Comparison of ENCODE assay signal across 9 cellular contexts in the genomic region with DNA sequence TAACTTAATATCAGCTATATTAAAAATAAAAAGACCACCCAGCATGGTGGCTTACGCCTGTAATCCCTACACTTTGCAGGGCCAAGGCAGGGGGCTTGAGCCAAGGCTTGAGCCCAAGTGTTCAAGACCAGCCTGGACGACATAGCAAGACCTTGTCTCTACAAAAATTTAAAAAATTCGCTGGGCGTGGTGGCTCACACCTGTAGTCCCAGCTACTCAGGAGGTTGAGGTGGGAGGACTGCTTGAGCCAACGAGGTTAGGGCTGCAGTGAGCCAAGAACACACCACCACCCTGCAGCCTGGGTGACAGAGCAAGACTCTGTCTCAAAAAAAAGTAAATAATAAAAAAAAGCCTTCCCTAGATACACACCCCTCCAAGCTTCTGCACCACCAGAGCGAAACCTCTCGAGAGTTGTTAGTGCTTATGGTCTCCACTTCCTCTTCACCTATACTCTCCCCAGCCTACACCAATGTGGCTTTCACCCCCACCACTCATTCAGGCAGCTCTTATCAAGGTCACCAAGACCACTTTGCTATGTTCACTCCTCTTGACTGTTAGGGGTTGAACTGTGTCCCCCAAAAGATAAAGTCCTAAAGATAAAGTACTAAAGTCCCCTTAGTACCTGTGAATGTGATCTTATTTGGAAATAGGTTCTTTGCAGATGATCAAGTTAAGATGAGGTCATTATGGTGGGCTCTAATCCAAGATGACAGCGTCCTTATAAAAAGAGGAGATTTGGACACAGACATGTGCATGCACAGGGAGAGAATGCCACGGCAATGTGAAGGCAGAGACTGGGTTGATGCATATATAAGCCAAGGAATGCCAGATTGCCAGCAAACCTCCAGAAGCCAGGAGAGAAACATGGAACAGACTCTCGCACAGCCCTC. TPM values are rescaled to one million over a fixed set of nuclear protein-coding genes. Genes with fewer than 3 reads are reported as not detected.
A peak's percentile ranks its signal among the peaks of the same experiment; 100 is the strongest.
DNase-seq lines count a peak whose midpoint lies in the region; ATAC-seq and TF ChIP-seq lines count a peak whose summit lies in the region.
"Had no signal": no experiment of that assay in that cellular context is flagged by ENCODE, and none has a peak within 500 bp of the region (broad histone marks: within the 10 kb centered on the region; RNA-seq: fewer than 3 reads in every experiment).

No MANE protein-coding gene starts in this region.

- RAD21 ChIA-PET in HCT116 (lab: Charles Lee; ENCODE audit: low non-redundant PET in 1 of 2, low total read pairs in 2 of 2, uncharacterized antibody in 2 of 2, unreplicated experiment in 2 of 2), result no interaction called here

- no CpG with 5 or more reads among the region's 10 CpGs for WGBS in mesendoderm (ENCODE audit: extremely low coverage, insufficient coverage, low lambda C conversion rate)

- H3K9me2 ChIP-seq in HCT116 (ENCODE audit: insufficient read depth), result no peaks in the 10 kb centered on the region

- BruUV-seq in HCT116 (replicated peaks; lab: Mats Ljungman, UMichigan), result no TSS peak

- H3K36me3 ChIP-seq in ACC112 (ENCODE audit: insufficient read depth, low read length) (no peaks in the 10 kb centered on the region), HCT116 (ENCODE audit: control insufficient read depth in 1 of 2, insufficient read depth in 2 of 2, low read length in 2 of 2) (no peaks in the 10 kb centered on the region), ascending aorta (peaks cover 13% of the 10 kb centered on the region in 2 donors), mesendoderm (ENCODE audit: control insufficient read depth, insufficient read depth, low read length) (no peaks in the 10 kb centered on the region), SJCRH30 (no peaks in the 10 kb centered on the region)

- H3K27ac ChIP-seq in ACC112 (ENCODE audit: low read depth, low read length), result peak overlapping the region; percentile 94
- peak overlapping the region; percentile 89 for H3K27ac ChIP-seq in HCT116 (ENCODE audit: low read depth, low read length)
- peak overlapping the region; percentile 87 to 92 for H3K27ac ChIP-seq in ascending aorta
- H3K27ac ChIP-seq in mesendoderm (ENCODE audit: low read depth, low read length), result peak overlapping the region; percentile 18
- no peak overlapping the region for H3K27ac ChIP-seq in SJCRH30

- H3K9me3 ChIP-seq in HCT116 (ENCODE audit: control insufficient read depth in 1 of 2, insufficient read depth in 1 of 2, low read depth in 1 of 2, low read length in 2 of 2) (no peaks in the 10 kb centered on the region), ascending aorta (no peaks in the 10 kb centered on the region), SJCRH30 (replicated peaks) (no peaks in the 10 kb centered on the region)

- H2AFZ ChIP-seq in ACC112 (ENCODE audit: low read length, unreplicated experiment), result no peak overlapping the region
- no peak overlapping the region for H2AFZ ChIP-seq in HCT116 (ENCODE audit: low read depth, low read length, poor library complexity, severe bottlenecking)

- intact Hi-C loops in HCT116 (cut with micrococcal nuclease) (no loop called here), ascending aorta (cut with DNase I) (loop anchor here (10.0 kb wide), 1 partner anchor 554 kb away; the partner anchor contains the start of gene SNRPE), left colon (cut with DNase I, micrococcal nuclease) (no loop called here)

- H3K79me1 ChIP-seq in mesendoderm (ENCODE audit: low read length), result no peaks in the 10 kb centered on the region

- POLR2A ChIA-PET in HCT116 (lab: Charles Lee), result interaction anchor here (1.1 to 2.0 kb wide), 5 partner anchors 11 to 97 kb away, joined by 3 to 13 read pairs (median 5); partner anchors contain the start of genes MDM4 and PIK3C2B

- CTCF ChIA-PET in HCT116 (lab: Charles Lee), result interaction anchor here (1.4 to 2.3 kb wide), 5 partner anchors 10 to 76 kb away, joined by 4 to 18 read pairs (median 8); partner anchors contain the start of gene PIK3C2B

- H2BK5ac ChIP-seq in mesendoderm (ENCODE audit: low read length), result no peak overlapping the region

- H3K4me3 ChIP-seq in ACC112 (ENCODE audit: low read depth, low read length), result no peak overlapping the region; the same call in 1 of the 2 replicates
- peak overlapping the region in 1 of 2 experiments; percentile 48; a peak in 3 of 4 replicates for H3K4me3 ChIP-seq in HCT116 (replicated peaks in 1 of 2; ENCODE audit: low read depth in 1 of 2, low read length in 2 of 2)
- H3K4me3 ChIP-seq in ascending aorta, result no peak overlapping the region
- H3K4me3 ChIP-seq in mesendoderm (ENCODE audit: low read length), result no peak overlapping the region
- H3K4me3 ChIP-seq in SJCRH30, result no peak overlapping the region

- H3K9ac ChIP-seq in HCT116 (ENCODE audit: low read length) (peak overlapping the region; percentile 61), mesendoderm (ENCODE audit: low read length) (no peak overlapping the region)

- peak overlapping the region; percentile 79 for H3K4ac ChIP-seq in mesendoderm (ENCODE audit: low read depth, low read length)

- H3K79me2 ChIP-seq in ACC112 (ENCODE audit: control insufficient read depth, insufficient read depth, low read length, unreplicated experiment) (no peaks in the 10 kb centered on the region), HCT116 (ENCODE audit: insufficient read depth, low read length) (no peaks in the 10 kb centered on the region), mesendoderm (ENCODE audit: control insufficient read depth, insufficient read depth, low read length) (no peaks in the 10 kb centered on the region)

- H2AK5ac ChIP-seq in mesendoderm (ENCODE audit: low read length), result peak overlapping the region; percentile 29

- H2BK15ac ChIP-seq in mesendoderm (replicated peaks; ENCODE audit: low read depth), result no peak overlapping the region

- H3K27me3 ChIP-seq in ACC112 (ENCODE audit: insufficient read depth, low read length), result no peaks in the 10 kb centered on the region
- H3K27me3 ChIP-seq in HCT116 (ENCODE audit: insufficient read depth, low read length), result no peaks in the 10 kb centered on the region
- H3K27me3 ChIP-seq in ascending aorta, result no peaks in the 10 kb centered on the region
- no peaks in the 10 kb centered on the region for H3K27me3 ChIP-seq in mesendoderm (ENCODE audit: insufficient read depth, low read length, poor library complexity)
- H3K27me3 ChIP-seq in SJCRH30, result no peaks in the 10 kb centered on the region

- peak overlapping the region; percentile 16 for H2BK120ac ChIP-seq in mesendoderm (ENCODE audit: low read depth, low read length)

- no peak for TF ChIP-seq POLR2A in HCT116 (IDR thresholded peaks at IDR 0.05; ENCODE audit: borderline replicate concordance, extremely low read depth, insufficient read depth, insufficient read length)

- 0 out of 2 replicates have a peak, but pooled peaks have one; percentile 26 for ATAC-seq in HCT116
- no peak for ATAC-seq in left colon

- H3K4me2 ChIP-seq in HCT116 (ENCODE audit: low read length) (peak overlapping the region; percentile 74), mesendoderm (ENCODE audit: low read length) (no peak overlapping the region)

- peak overlapping the region; percentile 82 for H3K18ac ChIP-seq in mesendoderm (ENCODE audit: low read length)

- TF ChIP-seq CTCF in HCT116 (IDR thresholded peaks at IDR 0.05 in 2 of 3, conservative IDR thresholded peaks at IDR 0.05 in 1 of 3; ENCODE audit: borderline replicate concordance in 1 of 3, insufficient read depth in 1 of 3, low read depth in 2 of 3, low read length in 2 of 3), result no peak
- no peak for TF ChIP-seq CTCF in ascending aorta (IDR thresholded peaks at IDR 0.05)

- no peak overlapping the region for H4K5ac ChIP-seq in mesendoderm (ENCODE audit: low read length)

- H4K8ac ChIP-seq in mesendoderm (ENCODE audit: low read depth, low read length), result no peak overlapping the region

- DNase-seq in HCT116 (ENCODE audit: low read depth, low spot score), result no peak
- DNase-seq in ascending aorta (ENCODE audit: low spot score in 2 of 2), result peak in 1 of 2 donors; percentile 58
- DNase-seq in mesendoderm, result peak; percentile 51
- no peak for DNase-seq in MV-4-11 (lab: John Stamatoyannopoulos, UW)
- DNase-seq in SJCRH30, result no peak
- DNase-seq in left colon, result no peak
- no peak for DNase-seq in activated CD4-positive, CD25-positive, alpha-beta regulatory T cell treated with anti-CD3 and anti-CD28 coated beads, Interleukin-2, amount 50 U/mL, for 72 hours
- DNase-seq: NCI-H1417 had no signal

- no peak for TF ChIP-seq RAD21 in HCT116 (IDR thresholded peaks at IDR 0.05; ENCODE audit: low read depth)

- H3K23ac ChIP-seq in mesendoderm (ENCODE audit: low read length), result no peak overlapping the region

- H3K4me1 ChIP-seq in ACC112 (ENCODE audit: control insufficient read depth, insufficient read depth, low read length, unreplicated experiment) (peaks cover 27% of the 10 kb centered on the region), HCT116 (ENCODE audit: control insufficient read depth in 1 of 2, insufficient read depth in 2 of 2, low read length in 2 of 2) (peaks cover 34 to 67% of the 10 kb centered on the region in 2 experiments), ascending aorta (peaks cover 3 to 12% of the 10 kb centered on the region in 2 donors), mesendoderm (ENCODE audit: control insufficient read depth, low read depth, low read length) (peaks cover 11% of the 10 kb centered on the region), SJCRH30 (peaks cover 12% of the 10 kb centered on the region)

- no peak overlapping the region for H3K56ac ChIP-seq in mesendoderm (ENCODE audit: low read length)

- H4K20me1 ChIP-seq in HCT116 (ENCODE audit: insufficient read depth), result no peaks in the 10 kb centered on the region

RNA-seq across cellular contexts. Expression of gene PPP1R15B, which starts 6.8 kb away (rescaled TPM):
- total RNA-seq in HCT116 (2021; ENCODE audit: unreplicated experiment), result 69.3 TPM
- polyA plus RNA-seq in HCT116 (2012), result 22.4 and 25.6 TPM in 2 replicates
- 36.1 TPM for total RNA-seq in ascending aorta
- polyA plus RNA-seq in mesendoderm (2013, experiment 1 of 2), result 26.9 TPM
- polyA plus RNA-seq in mesendoderm (2013, experiment 2 of 2), result 25.4 TPM
- total RNA-seq in SJCRH30 (2014; rRNA removed; shearing (Covaris generic)), result 67.6 and 71.4 TPM in 2 replicates
- total RNA-seq in left colon, result 10 to 100 TPM; 61.4 to 72.2 TPM

RNA-seq across cellular contexts. Expression of gene PLEKHA6, which starts 58.7 kb away (rescaled TPM):
- total RNA-seq in HCT116 (2021; ENCODE audit: unreplicated experiment), result 13.1 TPM
- polyA plus RNA-seq in HCT116 (2012), result 8.6 and 9.1 TPM in 2 replicates
- total RNA-seq in ascending aorta, result 4.9 TPM
- 1.3 TPM for polyA plus RNA-seq in mesendoderm (2013, experiment 1 of 2)
- polyA plus RNA-seq in mesendoderm (2013, experiment 2 of 2), result 1.2 TPM
- 1.2 and 1.5 TPM in 2 replicates for total RNA-seq in SJCRH30 (2014; rRNA removed; shearing (Covaris generic))
- 100 to 1,000 TPM; 110 to 131 TPM for total RNA-seq in left colon
